8 cellular contexts compared by ENCODE assay signal in the genomic region with DNA sequence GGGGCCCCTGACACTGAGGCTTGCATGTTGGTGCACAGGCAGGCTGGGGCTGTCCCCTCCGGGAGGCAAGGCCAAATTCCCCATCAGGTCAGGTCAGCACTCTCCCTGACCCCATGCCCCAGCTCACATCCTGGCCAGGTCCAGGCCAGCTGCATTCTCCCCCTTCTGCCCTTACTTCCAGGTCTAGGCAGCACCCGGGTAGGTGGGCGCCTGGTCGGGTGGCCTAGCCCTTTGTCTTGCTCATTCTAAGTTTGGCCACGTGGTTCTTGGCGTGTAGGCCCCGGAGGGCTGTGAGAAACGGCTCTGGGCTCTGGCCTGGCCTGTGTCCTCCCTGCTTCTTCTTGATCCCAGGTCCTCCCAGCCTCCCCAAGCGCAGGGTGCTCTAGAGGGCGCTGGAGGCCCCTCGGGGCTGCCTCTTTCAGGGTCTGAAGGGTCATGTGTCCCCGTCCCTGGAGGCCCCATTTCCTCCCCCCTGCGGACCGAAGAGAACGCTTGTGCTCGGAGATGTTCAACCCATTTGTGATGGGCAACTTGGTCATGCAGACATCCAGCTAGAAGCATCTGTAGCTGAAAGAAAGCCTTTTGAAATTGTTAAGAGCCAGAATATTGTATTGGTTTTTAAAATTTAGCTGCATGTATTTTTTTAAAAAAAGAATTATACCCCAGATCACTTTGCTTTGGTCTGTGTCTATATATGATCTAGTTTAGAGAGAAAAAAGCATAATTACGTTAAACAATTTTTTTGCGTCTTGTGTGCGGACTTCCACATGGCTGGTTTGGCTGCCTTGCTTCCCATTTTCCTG. TPM values are rescaled to one million over a fixed set of nuclear protein-coding genes. Genes with fewer than 3 reads are reported as not detected.
A peak's percentile ranks its signal among the peaks of the same experiment; 100 is the strongest.
DNase-seq lines count a peak whose midpoint lies in the region; ATAC-seq and TF ChIP-seq lines count a peak whose summit lies in the region.

No MANE protein-coding gene starts in this region.

- H3K27me3 Mint-ChIP-seq in HFFc6 (ENCODE audit: insufficient read depth) = peaks cover 4% of the 10 kb centered on the region; the same call in 1 of the 2 replicates

- H3K27ac ChIP-seq in brain microvascular endothelial cell (peak overlapping the region; percentile 90), liver (ENCODE audit: low read depth in 1 of 2, low read length in 2 of 2) (peak overlapping the region; percentile 54 to 55), upper lobe of right lung (peak overlapping the region; percentile 95)

- in situ Hi-C loops in brain microvascular endothelial cell (cut with HindIII; ENCODE audit: low pct_ligation_motif_present, low sequenced_read_pairs) = loop anchor here (10.0 kb wide), 1 partner anchor 113 kb away; the partner anchor contains the start of gene ACTG1

- H3K4me3 Mint-ChIP-seq in HFFc6 = peak overlapping the region; percentile 57; the same call in 1 of the 2 replicates

- TF ChIP-seq CTCF in BE2C (IDR thresholded peaks at IDR 0.05; ENCODE audit: low read depth, low read length) = peak; percentile 55
- TF ChIP-seq CTCF in HFFc6 (IDR thresholded peaks at IDR 0.05) = peak; percentile 49; the same call in 1 of the 2 replicates
- peak; percentile 65 for TF ChIP-seq CTCF in brain microvascular endothelial cell (IDR thresholded peaks at IDR 0.05; ENCODE audit: low read depth, low read length, missing control alignments)
- TF ChIP-seq CTCF in liver (IDR thresholded peaks at IDR 0.05; ENCODE audit: low read depth, low read length, missing input control) = no peak
- TF ChIP-seq CTCF in upper lobe of right lung (IDR thresholded peaks at IDR 0.05) = peak; percentile 37

- H3K9me3 Mint-ChIP-seq in HFFc6 = no peaks in the 10 kb centered on the region

- H3K9me3 ChIP-seq in BE2C (no peaks in the 10 kb centered on the region), liver (ENCODE audit: control insufficient read depth in 4 of 4, low read length in 3 of 4) (no peaks in the 10 kb centered on the region), upper lobe of right lung (no peaks in the 10 kb centered on the region)

- peak; percentile 31 for ATAC-seq in upper lobe of right lung
- no peak for ATAC-seq in GM21367 (IDR thresholded peaks at IDR 0.05; ENCODE audit: unreplicated experiment)

- H3K36me3 ChIP-seq in BE2C = no peaks in the 10 kb centered on the region
- H3K36me3 ChIP-seq in brain microvascular endothelial cell (replicated peaks) = no peaks in the 10 kb centered on the region
- no peaks in the 10 kb centered on the region for H3K36me3 ChIP-seq in liver (ENCODE audit: control insufficient read depth in 4 of 4, insufficient read depth in 3 of 4, low read depth in 1 of 4, low read length in 3 of 4)
- no peaks in the 10 kb centered on the region for H3K36me3 ChIP-seq in upper lobe of right lung

- peaks cover 13% of the 10 kb centered on the region for H3K27me3 ChIP-seq in BE2C
- H3K27me3 ChIP-seq in brain microvascular endothelial cell (replicated peaks) = no peaks in the 10 kb centered on the region
- H3K27me3 ChIP-seq in liver (ENCODE audit: control insufficient read depth in 4 of 4, insufficient read depth in 4 of 4, low read length in 3 of 4) = no peaks in the 10 kb centered on the region
- H3K27me3 ChIP-seq in upper lobe of right lung = no peaks in the 10 kb centered on the region

- peak in 1 of 2 donors; percentile 23 for TF ChIP-seq RAD21 in liver (IDR thresholded peaks at IDR 0.05)

- peaks cover 3% of the 10 kb centered on the region; the same call in 1 of the 2 replicates for H3K36me3 Mint-ChIP-seq in HFFc6 (ENCODE audit: low read depth)

- H3K27ac Mint-ChIP-seq in HFFc6 = peak overlapping the region; percentile 38; the same call in 1 of the 2 replicates

- peaks cover 26% of the 10 kb centered on the region for H3K4me1 Mint-ChIP-seq in HFFc6 (ENCODE audit: low read depth)

- peak; percentile 58 for DNase-seq in BE2C
- no peak for DNase-seq in HFFc6
- no peak for DNase-seq in brain microvascular endothelial cell
- no peak for DNase-seq in upper lobe of right lung
- DNase-seq in NCI-H1105 treated with DMSO at 0.1 percent for 48 hours (lab: John Stamatoyannopoulos, UW) = no peak
- no peak for DNase-seq in GOT3 (lab: John Stamatoyannopoulos, UW)

- H3K9ac ChIP-seq in liver (ENCODE audit: low read depth in 1 of 2, low read length in 2 of 2) = no peak overlapping the region

- H3K4me1 ChIP-seq in BE2C (peaks cover 41% of the 10 kb centered on the region), liver (ENCODE audit: control insufficient read depth in 4 of 4, insufficient read depth in 4 of 4, low read length in 3 of 4) (peaks cover 6 to 31% (median 18%) of the 10 kb centered on the region in 4 donors), upper lobe of right lung (peaks cover 57% of the 10 kb centered on the region)

- H3K4me3 ChIP-seq in BE2C (ENCODE audit: low read depth, low read length) (no peak overlapping the region), brain microvascular endothelial cell (ENCODE audit: low read depth, low read length) (no peak overlapping the region), liver (ENCODE audit: low read depth in 1 of 3, low read length in 3 of 3) (no peak overlapping the region), upper lobe of right lung (peak overlapping the region; percentile 17)

- intact Hi-C loops in upper lobe of right lung (cut with DNase I) = loop anchor here (5.0 kb wide), 1 partner anchor 80 kb away; no protein-coding TSS in a partner anchor

- WGBS in liver = 60% methylated on average over 19 of the region's 19 CpGs

TF ChIP-seq in liver, 16 proteins besides CTCF, POLR2A, EP300 and RAD21:
- TF ChIP-seq TAF1 (conservative IDR thresholded peaks at IDR 0.05) = no peak
- no peak for TF ChIP-seq MAX (IDR thresholded peaks at IDR 0.05)
- no peak for TF ChIP-seq SP1 (IDR thresholded peaks at IDR 0.05)
- no peak for TF ChIP-seq FOXA2 (IDR thresholded peaks at IDR 0.05)
- TF ChIP-seq RXRA (IDR thresholded peaks at IDR 0.05) = peak; percentile 34 to 35
- TF ChIP-seq, protein P1, sequence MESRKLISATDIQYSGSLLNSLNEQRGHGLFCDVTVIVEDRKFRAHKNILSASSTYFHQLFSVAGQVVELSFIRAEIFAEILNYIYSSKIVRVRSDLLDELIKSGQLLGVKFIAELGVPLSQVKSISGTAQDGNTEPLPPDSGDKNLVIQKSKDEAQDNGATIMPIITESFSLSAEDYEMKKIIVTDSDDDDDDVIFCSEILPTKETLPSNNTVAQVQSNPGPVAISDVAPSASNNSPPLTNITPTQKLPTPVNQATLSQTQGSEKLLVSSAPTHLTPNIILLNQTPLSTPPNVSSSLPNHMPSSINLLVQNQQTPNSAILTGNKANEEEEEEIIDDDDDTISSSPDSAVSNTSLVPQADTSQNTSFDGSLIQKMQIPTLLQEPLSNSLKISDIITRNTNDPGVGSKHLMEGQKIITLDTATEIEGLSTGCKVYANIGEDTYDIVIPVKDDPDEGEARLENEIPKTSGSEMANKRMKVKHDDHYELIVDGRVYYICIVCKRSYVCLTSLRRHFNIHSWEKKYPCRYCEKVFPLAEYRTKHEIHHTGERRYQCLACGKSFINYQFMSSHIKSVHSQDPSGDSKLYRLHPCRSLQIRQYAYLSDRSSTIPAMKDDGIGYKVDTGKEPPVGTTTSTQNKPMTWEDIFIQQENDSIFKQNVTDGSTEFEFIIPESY (IDR thresholded peaks at IDR 0.05) = no peak
- no peak for TF ChIP-seq EGR1 (IDR thresholded peaks at IDR 0.05; ENCODE audit: low read depth in 2 of 2)
- no peak for TF ChIP-seq NR2F2 (IDR thresholded peaks at IDR 0.05)
- TF ChIP-seq HNF4A (conservative IDR thresholded peaks at IDR 0.05) = peak in 1 of 2 donors; percentile 30
- TF ChIP-seq YY1 (IDR thresholded peaks at IDR 0.05) = no peak
- no peak for TF ChIP-seq HNF4G (IDR thresholded peaks at IDR 0.05)
TF ChIP-seq in liver: peak in this region for 2.

RNA-seq across cellular contexts. Expression of gene BAHCC1, which starts 6.7 kb away (rescaled TPM):
- polyA plus RNA-seq in BE2C (2012; ENCODE audit: insufficient read depth, insufficient read length, low read depth) = 23.2 TPM
- total RNA-seq in HFFc6 (2021; fragmentation: NEBNext Ultra II Directional; extraction: Animal tissue kit (Norgen Biotek cat#: 25700)) = 1 to 10 TPM; 7.3 to 9.7 (median 8.3) TPM
- total RNA-seq in liver (1 to 10 TPM; 3.2 to 3.9 TPM), upper lobe of right lung (23.3 TPM)
- polyA plus RNA-seq in liver = 1 to 10 TPM in 1 of 2 donors, under 1 TPM in 1; 0.76 to 1.9 TPM
